In the genomic region with DNA sequence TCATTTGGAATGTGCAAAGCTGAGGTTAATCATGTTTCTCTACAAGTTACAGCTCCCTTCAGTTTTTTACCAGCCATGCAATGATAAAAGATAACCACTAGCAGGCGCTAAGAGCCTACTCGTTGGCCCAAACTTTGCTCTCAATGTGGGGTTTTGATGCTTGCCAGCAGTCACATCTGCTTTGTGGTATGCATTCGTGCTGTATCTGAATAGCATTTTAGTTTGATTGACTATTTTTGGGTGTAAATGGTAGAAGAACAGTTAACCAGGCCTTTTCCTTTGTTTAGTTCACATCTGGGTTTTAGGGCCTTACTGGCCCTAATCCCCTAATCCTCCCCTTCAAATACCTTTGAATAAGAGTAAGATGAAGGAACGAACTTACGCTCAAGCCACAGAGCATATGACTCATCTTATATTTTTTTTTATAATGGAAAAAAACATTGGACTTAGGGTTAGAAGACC, we compare ENCODE assay signal across 8 cellular contexts. TPM values are rescaled to one million over a fixed set of nuclear protein-coding genes. Genes with fewer than 3 reads are reported as not detected.
A peak's percentile ranks its signal among the peaks of the same experiment; 100 is the strongest.
DNase-seq lines count a peak whose midpoint lies in the region; ATAC-seq and TF ChIP-seq lines count a peak whose summit lies in the region.

No MANE protein-coding gene starts in this region.

- no peaks in the 10 kb centered on the region for H4K20me1 ChIP-seq in osteoblast (ENCODE audit: insufficient read depth, low read length)

- peaks cover 15% of the 10 kb centered on the region for H3K4me1 ChIP-seq in osteoblast (ENCODE audit: insufficient read depth, low read length)

- no peaks in the 10 kb centered on the region for H3K9me3 ChIP-seq in osteoblast (ENCODE audit: low read depth, low read length)

- CTCF ChIA-PET in activated CD4-positive, alpha-beta memory T cell treated with anti-CD3 and anti-CD28 coated beads, Interleukin-2, amount 10 ng/mL, durations not matched to agents 7 days and 5 days (lab: Charles Lee), result interaction anchor here (0.5 to 8.5 kb wide), 42 partner anchors 8 to 1443 kb away, joined by 3 to 120 read pairs (median 4); a partner anchor contains a TSS

- no peaks in the 10 kb centered on the region for H3K79me2 ChIP-seq in osteoblast (ENCODE audit: insufficient read depth, low read length)

- H3K36me3 Mint-ChIP-seq in activated CD4-positive, alpha-beta memory T cell treated with anti-CD3 and anti-CD28 coated beads, Interleukin-2, amount 10 ng/mL, durations not matched to agents 7 days and 5 days (ENCODE audit: low read depth), result peaks cover 2% of the 10 kb centered on the region

- H3K27ac Mint-ChIP-seq in activated CD4-positive, alpha-beta memory T cell treated with anti-CD3 and anti-CD28 coated beads, Interleukin-2, amount 10 ng/mL, durations not matched to agents 7 days and 5 days, result no peak overlapping the region

- no peaks in the 10 kb centered on the region for H3K27me3 ChIP-seq in osteoblast (ENCODE audit: insufficient read depth, low read length)

- H3K4me3 Mint-ChIP-seq in activated CD4-positive, alpha-beta memory T cell treated with anti-CD3 and anti-CD28 coated beads, Interleukin-2, amount 10 ng/mL, durations not matched to agents 7 days and 5 days, result no peak overlapping the region

- H3K27me3 Mint-ChIP-seq in activated CD4-positive, alpha-beta memory T cell treated with anti-CD3 and anti-CD28 coated beads, Interleukin-2, amount 10 ng/mL, durations not matched to agents 7 days and 5 days, result peaks cover 27% of the 10 kb centered on the region

- peaks cover 8% of the 10 kb centered on the region for H3K4me1 Mint-ChIP-seq in activated CD4-positive, alpha-beta memory T cell treated with anti-CD3 and anti-CD28 coated beads, Interleukin-2, amount 10 ng/mL, durations not matched to agents 7 days and 5 days

- peak overlapping the region; percentile 8 for H3K4me2 ChIP-seq in osteoblast (ENCODE audit: insufficient read depth, low read length)

- DNase-seq in GF-D8 (lab: John Stamatoyannopoulos, UW), result peak; percentile 30
- peak; percentile 39 for DNase-seq in NCI-H524 treated with DMSO at 0.1 percent for 48 hours (lab: John Stamatoyannopoulos, UW)
- peak; percentile 41 for DNase-seq in activated CD4-positive, alpha-beta memory T cell treated with anti-CD3 and anti-CD28 coated beads, Interleukin-2, amount 10 ng/mL, durations not matched to agents 7 days and 5 days
- DNase-seq in fibroblast of villous mesenchyme (ENCODE audit: low read depth), result peak; percentile 94
- no peak for DNase-seq in osteoblast (ENCODE audit: insufficient read length, low spot score, missing footprints)

- POLR2A ChIA-PET in activated CD4-positive, alpha-beta memory T cell treated with anti-CD3 and anti-CD28 coated beads, Interleukin-2, amount 10 ng/mL, durations not matched to agents 7 days and 5 days (lab: Charles Lee), result interaction anchor here (1.2 kb wide), 1 partner anchor 56 kb away, joined by 4 read pairs; no protein-coding TSS in a partner anchor

- peak; percentile 61 for ATAC-seq in HG03342 (IDR thresholded peaks at IDR 0.05; ENCODE audit: unreplicated experiment)
- no peak for ATAC-seq in HG03196 (IDR thresholded peaks at IDR 0.05; ENCODE audit: unreplicated experiment)

- no peak overlapping the region for H2AFZ ChIP-seq in osteoblast (ENCODE audit: low read length)

- H3K9me3 Mint-ChIP-seq in activated CD4-positive, alpha-beta memory T cell treated with anti-CD3 and anti-CD28 coated beads, Interleukin-2, amount 10 ng/mL, durations not matched to agents 7 days and 5 days, result no peaks in the 10 kb centered on the region

- peak overlapping the region; percentile 31 for H3K27ac ChIP-seq in 22Rv1
- peak overlapping the region; percentile 3 for H3K27ac ChIP-seq in osteoblast (ENCODE audit: low read depth, low read length)

- H3K4me3 ChIP-seq in fibroblast of villous mesenchyme (ENCODE audit: low read depth, low read length) (no peak overlapping the region), osteoblast (ENCODE audit: insufficient read depth, low read length) (no peak overlapping the region)

- TF ChIP-seq CTCF in 22Rv1 (IDR thresholded peaks at IDR 0.05), result peak; percentile 98
- peak; percentile 100 for TF ChIP-seq CTCF in fibroblast of villous mesenchyme (IDR thresholded peaks at IDR 0.05; ENCODE audit: insufficient read depth, low read depth, low read length)
- peak; percentile 100 for TF ChIP-seq CTCF in osteoblast (IDR thresholded peaks at IDR 0.05; ENCODE audit: extremely low read depth, low read depth, low read length)

- H3K36me3 ChIP-seq in osteoblast (ENCODE audit: insufficient read depth, low read length), result no peaks in the 10 kb centered on the region

RNA-seq across cellular contexts. Expression of a gene that starts 4.4 kb away (rescaled TPM):
- not detected for total RNA-seq in activated CD4-positive, alpha-beta memory T cell treated with anti-CD3 and anti-CD28 coated beads, Interleukin-2, amount 10 ng/mL, durations not matched to agents 7 days and 5 days
- total RNA-seq in fibroblast of villous mesenchyme (276 and 411 TPM in 2 replicates), osteoblast (33.9 and 50.3 TPM in 2 replicates)

RNA-seq across cellular contexts. Expression of a gene that starts 56.7 kb away (rescaled TPM):
- 10 to 100 TPM; 18.0 to 19.0 TPM for total RNA-seq in activated CD4-positive, alpha-beta memory T cell treated with anti-CD3 and anti-CD28 coated beads, Interleukin-2, amount 10 ng/mL, durations not matched to agents 7 days and 5 days
- total RNA-seq in fibroblast of villous mesenchyme (95.9 and 96.3 TPM in 2 replicates), osteoblast (68.4 and 69.8 TPM in 2 replicates)

Comparison
In these comparisons a context has a peak if more than half of its experiments do, and no peak if none do; other contexts are left out.
1. RNA of a gene that starts 4.4 kb away (total RNA-seq): 276 to 411 TPM in fibroblast of villous mesenchyme and 33.9 to 50.3 TPM in osteoblast; not detected in activated CD4-positive, alpha-beta memory T cell treated with anti-CD3 and anti-CD28 coated beads, Interleukin-2, amount 10 ng/mL, durations not matched to agents 7 days and 5 days; every median in the first group is over 10 times any median in the second.
2. Peak in every context shown above with its lines, with median percentiles within 50 percentile points of each other: CTCF ChIP-seq.